Comparison of ENCODE assay signal across 22 cellular contexts in the genomic region with DNA sequence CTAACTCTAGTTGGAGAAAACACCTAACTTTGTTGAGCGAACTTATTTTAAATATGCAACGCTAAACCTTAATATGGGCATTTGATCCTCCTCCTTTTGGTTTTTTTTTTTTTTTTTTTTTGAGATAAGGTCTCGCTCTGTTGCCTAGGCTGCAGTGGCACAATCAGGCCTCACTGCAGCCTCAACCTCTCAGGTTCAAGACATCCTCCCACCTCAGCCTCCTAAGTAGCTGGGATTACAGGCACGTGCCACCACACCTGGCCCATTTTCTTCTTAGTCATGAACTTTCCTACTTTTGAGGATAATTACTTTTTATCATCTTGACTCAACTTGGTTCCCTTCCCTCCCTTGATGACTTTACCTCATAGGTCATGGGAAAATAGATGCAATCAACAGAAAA. TPM values are rescaled to one million over a fixed set of nuclear protein-coding genes. Genes with fewer than 3 reads are reported as not detected.
DNase-seq lines count a peak whose midpoint lies in the region; ATAC-seq and TF ChIP-seq lines count a peak whose summit lies in the region.
"Had no signal": no experiment of that assay in that cellular context is flagged by ENCODE, and none has a peak within 500 bp of the region (broad histone marks: within the 10 kb centered on the region; RNA-seq: fewer than 3 reads in every experiment).

No MANE protein-coding gene starts in this region.

- peak overlapping the region; percentile 80 for H3K4me2 ChIP-seq in neural progenitor cell

- no peaks in the 10 kb centered on the region for H3K9me3 Mint-ChIP-seq in activated naive CD8-positive, alpha-beta T cell treated with anti-CD3 and anti-CD28 coated beads, Interleukin-2, amount 10 ng/mL, durations not matched to agents 7 days and 5 days
- no peaks in the 10 kb centered on the region for H3K9me3 Mint-ChIP-seq in activated naive CD8-positive, alpha-beta T cell treated with anti-CD3 and anti-CD28 coated beads for 36 hours
- H3K9me3 Mint-ChIP-seq in T-helper 2 cell treated with Interferon-gamma antibody and Interleukin-4, amounts not matched to agents 5 μg/mL and 100 μg/mL, for 36 hours, result no peaks in the 10 kb centered on the region
- H3K9me3 Mint-ChIP-seq in neural progenitor cell, result no peaks in the 10 kb centered on the region
- H3K9me3 Mint-ChIP-seq: dendritic cell treated with granulocyte-macrophage colony-stimulating factor and Interleukin-4, amounts not matched to agents 40 ng/mL and 50 ng/mL, for 4 days; H9; mesothelial cell of epicardium; natural killer cell; type B pancreatic cell had no signal

- no peak overlapping the region for H3K9ac ChIP-seq in neural progenitor cell

- no peak overlapping the region for H2AFZ ChIP-seq in neural progenitor cell (replicated peaks)

- no peak overlapping the region for H3K4me3 ChIP-seq in GM12865 (ENCODE audit: low read depth, low read length)
- no peak overlapping the region for H3K4me3 ChIP-seq in neural progenitor cell
- no peak overlapping the region for H3K4me3 ChIP-seq in MG63
- H3K4me3 ChIP-seq: adrenal gland, prostate gland had no signal

- peaks cover 82% of the 10 kb centered on the region for H4K20me1 ChIP-seq in neural progenitor cell (ENCODE audit: low read depth)

- H3K36me3 Mint-ChIP-seq in activated naive CD8-positive, alpha-beta T cell treated with anti-CD3 and anti-CD28 coated beads, Interleukin-2, amount 10 ng/mL, durations not matched to agents 7 days and 5 days, result peaks cover 36% of the 10 kb centered on the region
- H3K36me3 Mint-ChIP-seq in activated naive CD8-positive, alpha-beta T cell treated with anti-CD3 and anti-CD28 coated beads for 36 hours, result peaks cover 44% of the 10 kb centered on the region
- H3K36me3 Mint-ChIP-seq in T-helper 2 cell treated with Interferon-gamma antibody and Interleukin-4, amounts not matched to agents 5 μg/mL and 100 μg/mL, for 36 hours (ENCODE audit: low read depth), result peaks cover 63% of the 10 kb centered on the region
- peaks cover 31% of the 10 kb centered on the region for H3K36me3 Mint-ChIP-seq in neural progenitor cell
- H3K36me3 Mint-ChIP-seq: natural killer cell had no signal

- no peak for ATAC-seq in activated naive CD8-positive, alpha-beta T cell treated with anti-CD3 and anti-CD28 coated beads, Interleukin-2, amount 10 ng/mL, durations not matched to agents 7 days and 5 days (ENCODE audit: low read depth)
- no peak for ATAC-seq in HG02588 (IDR thresholded peaks at IDR 0.05; ENCODE audit: unreplicated experiment)
- ATAC-seq: left lobe of liver, natural killer cell, Right ventricle myocardium inferior had no signal

- no peak overlapping the region for H3K27ac ChIP-seq in neural progenitor cell
- H3K27ac ChIP-seq: prostate gland had no signal

- POLR2A ChIA-PET in activated naive CD8-positive, alpha-beta T cell treated with anti-CD3 and anti-CD28 coated beads, Interleukin-2, amount 10 ng/mL, durations not matched to agents 7 days and 5 days (lab: Charles Lee), result no interaction called here

- no peaks in the 10 kb centered on the region for H3K27me3 Mint-ChIP-seq in activated naive CD8-positive, alpha-beta T cell treated with anti-CD3 and anti-CD28 coated beads, Interleukin-2, amount 10 ng/mL, durations not matched to agents 7 days and 5 days
- no peaks in the 10 kb centered on the region for H3K27me3 Mint-ChIP-seq in activated naive CD8-positive, alpha-beta T cell treated with anti-CD3 and anti-CD28 coated beads for 36 hours
- H3K27me3 Mint-ChIP-seq in T-helper 2 cell treated with Interferon-gamma antibody and Interleukin-4, amounts not matched to agents 5 μg/mL and 100 μg/mL, for 36 hours (ENCODE audit: low read depth), result no peaks in the 10 kb centered on the region
- H3K27me3 Mint-ChIP-seq in neural progenitor cell (ENCODE audit: insufficient read depth, low read depth), result peaks cover 2% of the 10 kb centered on the region
- H3K27me3 Mint-ChIP-seq: dendritic cell treated with granulocyte-macrophage colony-stimulating factor and Interleukin-4, amounts not matched to agents 40 ng/mL and 50 ng/mL, for 4 days; type B pancreatic cell had no signal

- H3F3A ChIP-seq in neural progenitor cell (ENCODE audit: low read depth), result peaks cover 28% of the 10 kb centered on the region

- H3K36me3 ChIP-seq in neural progenitor cell, result peaks cover 19% of the 10 kb centered on the region
- H3K36me3 ChIP-seq in MG63, result peaks cover 36% of the 10 kb centered on the region
- H3K36me3 ChIP-seq: adrenal gland, prostate gland had no signal

- H3K27me3 ChIP-seq in neural progenitor cell (no peaks in the 10 kb centered on the region), MG63 (no peaks in the 10 kb centered on the region)
- H3K27me3 ChIP-seq: adrenal gland had no signal

- H3K4me1 ChIP-seq in neural progenitor cell, result peaks cover 15% of the 10 kb centered on the region
- H3K4me1 ChIP-seq: prostate gland had no signal

- TF ChIP-seq CTCF in GM12865 (IDR thresholded peaks at IDR 0.05; ENCODE audit: insufficient read depth, low read depth, low read length, missing control alignments) (no peak), neural progenitor cell (IDR thresholded peaks at IDR 0.05) (no peak)

- H3K4me1 Mint-ChIP-seq in activated naive CD8-positive, alpha-beta T cell treated with anti-CD3 and anti-CD28 coated beads, Interleukin-2, amount 10 ng/mL, durations not matched to agents 7 days and 5 days, result peaks cover 32% of the 10 kb centered on the region
- peaks cover 10% of the 10 kb centered on the region for H3K4me1 Mint-ChIP-seq in activated naive CD8-positive, alpha-beta T cell treated with anti-CD3 and anti-CD28 coated beads for 36 hours
- H3K4me1 Mint-ChIP-seq in T-helper 2 cell treated with Interferon-gamma antibody and Interleukin-4, amounts not matched to agents 5 μg/mL and 100 μg/mL, for 36 hours (ENCODE audit: low read depth), result peaks cover 34% of the 10 kb centered on the region
- H3K4me1 Mint-ChIP-seq in neural progenitor cell, result peaks cover 18% of the 10 kb centered on the region

- no peak for DNase-seq in activated naive CD8-positive, alpha-beta T cell treated with anti-CD3 and anti-CD28 coated beads, Interleukin-2, amount 10 ng/mL, durations not matched to agents 7 days and 5 days
- no peak for DNase-seq in activated naive CD8-positive, alpha-beta T cell treated with anti-CD3 and anti-CD28 coated beads for 36 hours
- DNase-seq in GM12865 (ENCODE audit: low read depth), result peak; percentile 13
- DNase-seq in T-helper 2 cell treated with Interferon-gamma antibody and Interleukin-4, amounts not matched to agents 5 μg/mL and 100 μg/mL, for 36 hours (ENCODE audit: low spot score), result peak; percentile 15
- DNase-seq in neural progenitor cell (ENCODE audit: low spot score), result no peak
- no peak for DNase-seq in islet precursor cell
- no peak for DNase-seq in MG63
- DNase-seq: H9; head of caudate nucleus; natural killer cell; NCI-H1417 treated with DMSO at 0.1 percent for 48 hours; NCI-H2107; NCI-H524; stimulated activated CD4-positive, alpha-beta T cell treated with anti-CD3 and anti-CD28 coated beads, Interleukin-4, amount 100 ng/mL, for 1 hour had no signal

- no peak overlapping the region for H3K27ac Mint-ChIP-seq in activated naive CD8-positive, alpha-beta T cell treated with anti-CD3 and anti-CD28 coated beads, Interleukin-2, amount 10 ng/mL, durations not matched to agents 7 days and 5 days
- H3K27ac Mint-ChIP-seq in activated naive CD8-positive, alpha-beta T cell treated with anti-CD3 and anti-CD28 coated beads for 36 hours, result no peak overlapping the region
- peak overlapping the region; percentile 62 for H3K27ac Mint-ChIP-seq in T-helper 2 cell treated with Interferon-gamma antibody and Interleukin-4, amounts not matched to agents 5 μg/mL and 100 μg/mL, for 36 hours
- peak overlapping the region; percentile 57 for H3K27ac Mint-ChIP-seq in neural progenitor cell
- H3K27ac Mint-ChIP-seq: mesothelial cell of epicardium, natural killer cell, type B pancreatic cell had no signal

- no peaks in the 10 kb centered on the region for H3K9me3 ChIP-seq in neural progenitor cell (ENCODE audit: low read depth)
- H3K9me3 ChIP-seq in MG63, result no peaks in the 10 kb centered on the region
- H3K9me3 ChIP-seq: adrenal gland, prostate gland had no signal

- H3K4me3 Mint-ChIP-seq in activated naive CD8-positive, alpha-beta T cell treated with anti-CD3 and anti-CD28 coated beads, Interleukin-2, amount 10 ng/mL, durations not matched to agents 7 days and 5 days, result peak overlapping the region; percentile 2
- no peak overlapping the region for H3K4me3 Mint-ChIP-seq in activated naive CD8-positive, alpha-beta T cell treated with anti-CD3 and anti-CD28 coated beads for 36 hours
- peak overlapping the region; percentile 59 for H3K4me3 Mint-ChIP-seq in T-helper 2 cell treated with Interferon-gamma antibody and Interleukin-4, amounts not matched to agents 5 μg/mL and 100 μg/mL, for 36 hours
- H3K4me3 Mint-ChIP-seq in neural progenitor cell, result no peak overlapping the region
- H3K4me3 Mint-ChIP-seq: dendritic cell treated with granulocyte-macrophage colony-stimulating factor and Interleukin-4, amounts not matched to agents 40 ng/mL and 50 ng/mL, for 4 days; H9; mesothelial cell of epicardium; natural killer cell; type B pancreatic cell had no signal

- H3K79me2 ChIP-seq in neural progenitor cell (ENCODE audit: low read depth), result peaks cover 94% of the 10 kb centered on the region

RNA-seq across cellular contexts. Expression of a gene that starts 3.9 kb away (rescaled TPM):
- 100 to 1,000 TPM; 189 to 205 TPM for total RNA-seq in activated naive CD8-positive, alpha-beta T cell treated with anti-CD3 and anti-CD28 coated beads, Interleukin-2, amount 10 ng/mL, durations not matched to agents 7 days and 5 days
- 100 to 1,000 TPM; 155 to 165 TPM for total RNA-seq in activated naive CD8-positive, alpha-beta T cell treated with anti-CD3 and anti-CD28 coated beads for 36 hours
- 388 and 525 TPM in 2 replicates for total RNA-seq in neural progenitor cell (ENCODE audit: low replicate concordance)
- total RNA-seq in MG63 (2014; rRNA removed; shearing (Covaris generic); ENCODE audit: low replicate concordance), result 161 and 169 TPM in 2 replicates

RNA-seq across cellular contexts. Expression of a gene that starts 4.2 kb away (rescaled TPM):
- total RNA-seq in activated naive CD8-positive, alpha-beta T cell treated with anti-CD3 and anti-CD28 coated beads, Interleukin-2, amount 10 ng/mL, durations not matched to agents 7 days and 5 days, result 10 to 100 TPM; 17.1 to 17.2 TPM
- total RNA-seq in activated naive CD8-positive, alpha-beta T cell treated with anti-CD3 and anti-CD28 coated beads for 36 hours, result 10 to 100 TPM; 21.6 to 23.0 TPM
- 70.2 and 80.9 TPM in 2 replicates for total RNA-seq in neural progenitor cell (ENCODE audit: low replicate concordance)
- 27.5 and 46.3 TPM in 2 replicates for total RNA-seq in MG63 (2014; rRNA removed; shearing (Covaris generic); ENCODE audit: low replicate concordance)

Comparison
In these comparisons a context has a peak if more than half of its experiments do, and no peak if none do; other contexts are left out.
1. H3K4me3 Mint-ChIP-seq: peak in activated naive CD8-positive, alpha-beta T cell treated with anti-CD3 and anti-CD28 coated beads, Interleukin-2, amount 10 ng/mL, durations not matched to agents 7 days and 5 days (single experiment) and T-helper 2 cell treated with Interferon-gamma antibody and Interleukin-4, amounts not matched to agents 5 μg/mL and 100 μg/mL, for 36 hours (single experiment); none in activated naive CD8-positive, alpha-beta T cell treated with anti-CD3 and anti-CD28 coated beads for 36 hours (single experiment) and neural progenitor cell (single experiment).
2. DNase-seq: peak in GM12865 (single experiment) and T-helper 2 cell treated with Interferon-gamma antibody and Interleukin-4, amounts not matched to agents 5 μg/mL and 100 μg/mL, for 36 hours (single experiment); none in activated naive CD8-positive, alpha-beta T cell treated with anti-CD3 and anti-CD28 coated beads, Interleukin-2, amount 10 ng/mL, durations not matched to agents 7 days and 5 days (single experiment), activated naive CD8-positive, alpha-beta T cell treated with anti-CD3 and anti-CD28 coated beads for 36 hours (single experiment), neural progenitor cell (single experiment), islet precursor cell (single experiment) and MG63 (single experiment).
3. H3K27ac Mint-ChIP-seq: peak in T-helper 2 cell treated with Interferon-gamma antibody and Interleukin-4, amounts not matched to agents 5 μg/mL and 100 μg/mL, for 36 hours (single experiment) and neural progenitor cell (single experiment); none in activated naive CD8-positive, alpha-beta T cell treated with anti-CD3 and anti-CD28 coated beads, Interleukin-2, amount 10 ng/mL, durations not matched to agents 7 days and 5 days (single experiment) and activated naive CD8-positive, alpha-beta T cell treated with anti-CD3 and anti-CD28 coated beads for 36 hours (single experiment).